Comparison of ENCODE assay signal across 23 cellular contexts in the genomic region with DNA sequence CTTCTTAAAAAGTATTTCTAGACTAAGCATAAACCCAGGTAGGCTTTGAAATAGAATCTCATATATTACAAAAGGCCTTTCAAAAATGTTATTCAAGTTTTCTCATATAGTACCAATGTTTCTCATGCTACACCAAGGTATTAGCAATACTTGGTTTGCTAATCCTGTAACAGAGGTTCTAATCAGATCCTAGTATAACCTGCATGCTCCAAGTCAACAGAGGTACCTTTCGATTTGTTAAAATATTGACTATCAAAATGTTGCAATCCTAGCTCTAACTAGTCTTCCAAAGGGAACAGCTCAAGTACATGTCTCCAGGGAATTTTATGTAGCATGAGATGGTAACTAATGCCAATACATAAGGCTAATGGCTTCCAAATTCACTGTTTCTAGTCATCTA.
"Had no signal": no experiment of that assay in that cellular context is flagged by ENCODE, and none has a peak within 500 bp of the region (broad histone marks: within the 10 kb centered on the region; RNA-seq: fewer than 3 reads in every experiment).

No MANE protein-coding gene starts in this region.

- H3K27ac Mint-ChIP-seq: natural killer cell treated with Interleukin-12 subunit alpha and Interleukin-12 subunit beta and Interleukin-15 and Interleukin-18, amount 100 ng/mL, for 72 hours; progenitor cell of endocrine pancreas; stimulated activated naive CD8-positive, alpha-beta T cell treated with anti-CD3 and anti-CD28 coated beads, Interleukin-15, amount 100 ng/mL, for 72 hours; type B pancreatic cell had no signal

- DNase-seq: hypothalamus; islet precursor cell; midbrain; mucosa of descending colon; naive thymus-derived CD4-positive, alpha-beta T cell; ovary; right lobe of liver; stimulated activated CD4-positive, alpha-beta T cell treated with anti-CD3 and anti-CD28 coated beads, Interleukin-1b, Interleukin-23, amount 100 ng/mL, for 48 hours; stimulated activated CD4-positive, alpha-beta T cell treated with anti-CD3 and anti-CD28 coated beads, Interleukin-2, amount 100 ng/mL, for 48 hours; stimulated activated CD4-positive, alpha-beta T cell treated with anti-CD3 and anti-CD28 coated beads, Interleukin-4, amount 100 ng/mL, for 4 hours; stimulated activated CD8-positive, alpha-beta memory T cell treated with anti-CD3 and anti-CD28 coated beads, Interleukin-4, amount 100 ng/mL, for 48 hours; stimulated activated naive CD4-positive, alpha-beta T cell treated with Interleukin-2 at 50 U/mL for 16 hours; stimulated activated naive CD8-positive, alpha-beta T cell treated with anti-CD3 and anti-CD28 coated beads, Interleukin-15, amount 100 ng/mL, for 72 hours; substantia nigra; uterus had no signal

- H3K27ac ChIP-seq: ovary, right atrium auricular region, right lobe of liver, tibial nerve, uterus had no signal

- H3K4me3 ChIP-seq: mucosa of descending colon, ovary, right atrium auricular region, right lobe of liver, smooth muscle cell, tibial nerve, uterus had no signal

- H3K27me3 Mint-ChIP-seq: memory B cell; naive thymus-derived CD4-positive, alpha-beta T cell; natural killer cell treated with Interleukin-12 subunit alpha and Interleukin-12 subunit beta and Interleukin-15 and Interleukin-18, amount 100 ng/mL, for 72 hours; progenitor cell of endocrine pancreas; stimulated activated memory B cell treated with anti-CD40 and anti-IgM and Interleukin-4, amounts not matched to agents 10 μg/mL and 1 μg/mL and 100 μg/mL, for 72 hours; stimulated activated naive CD8-positive, alpha-beta T cell treated with anti-CD3 and anti-CD28 coated beads, Interleukin-15, amount 100 ng/mL, for 72 hours; type B pancreatic cell had no signal

- H3K4me2 ChIP-seq: smooth muscle cell had no signal

- H3K9me3 Mint-ChIP-seq: memory B cell had no signal

- H3K27me3 ChIP-seq: ovary, right atrium auricular region, right lobe of liver, tibial nerve, uterus had no signal

- H3K4me3 Mint-ChIP-seq: memory B cell; natural killer cell treated with Interleukin-12 subunit alpha and Interleukin-12 subunit beta and Interleukin-15 and Interleukin-18, amount 100 ng/mL, for 72 hours; stimulated activated memory B cell treated with anti-CD40 and anti-IgM and Interleukin-4, amounts not matched to agents 10 μg/mL and 1 μg/mL and 100 μg/mL, for 72 hours; stimulated activated naive CD8-positive, alpha-beta T cell treated with anti-CD3 and anti-CD28 coated beads, Interleukin-15, amount 100 ng/mL, for 72 hours; type B pancreatic cell had no signal

- H3K9me3 ChIP-seq: mucosa of descending colon, ovary, right atrium auricular region, right lobe of liver, tibial nerve, uterus had no signal

- H3K36me3 ChIP-seq: ovary, right atrium auricular region, right lobe of liver, uterus had no signal
